In the genomic region with DNA sequence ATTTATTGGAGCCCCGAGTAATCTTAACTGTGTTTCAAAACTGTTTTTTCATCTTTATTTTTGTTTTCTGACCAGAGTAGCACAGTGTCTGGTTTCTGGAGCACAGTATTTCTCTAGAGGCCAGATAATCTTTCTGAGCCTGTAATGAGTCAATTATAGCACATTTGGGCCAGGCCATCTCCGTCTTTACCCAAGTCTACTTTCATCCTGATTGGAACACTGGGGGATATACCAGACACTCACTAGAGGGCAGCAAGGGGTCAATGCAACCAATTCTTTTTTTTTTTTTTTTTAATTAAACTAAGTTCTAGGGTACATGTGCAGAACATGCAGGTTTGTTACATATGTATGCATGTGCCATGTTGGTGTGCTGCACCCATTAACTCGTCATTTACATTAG, we compare ENCODE assay signal across 8 cellular contexts.
A peak's percentile ranks its signal among the peaks of the same experiment; 100 is the strongest.
DNase-seq lines count a peak whose midpoint lies in the region; ATAC-seq and TF ChIP-seq lines count a peak whose summit lies in the region.

No MANE protein-coding gene starts in this region.

- H3K4me1 ChIP-seq in KMS-11 (ENCODE audit: low read depth, poor library complexity, severe bottlenecking), result no peaks in the 10 kb centered on the region

- H3K4me1 Mint-ChIP-seq in neural crest cell (no peaks in the 10 kb centered on the region), T-helper 17 cell (no peaks in the 10 kb centered on the region)

- H3K36me3 ChIP-seq in KMS-11 (ENCODE audit: insufficient read depth), result no peaks in the 10 kb centered on the region

- H2AFZ ChIP-seq in KMS-11 (ENCODE audit: low read depth), result no peak overlapping the region

- H3K9me3 ChIP-seq in T-helper 17 cell (ENCODE audit: control insufficient read depth, low read length, poor library complexity, severe bottlenecking), result no peaks in the 10 kb centered on the region

- no peaks in the 10 kb centered on the region for H3K27me3 ChIP-seq in KMS-11 (ENCODE audit: insufficient read depth, low read depth)

- H3K36me3 Mint-ChIP-seq in neural crest cell (ENCODE audit: low read depth), result no peaks in the 10 kb centered on the region
- no peaks in the 10 kb centered on the region for H3K36me3 Mint-ChIP-seq in T-helper 17 cell (ENCODE audit: low read depth)

- TF ChIP-seq CTCF in GM12874 (IDR thresholded peaks at IDR 0.05; ENCODE audit: insufficient read depth, low read depth, low read length) (peak; percentile 33; the same call in 1 of the 2 replicates), KMS-11 (conservative IDR thresholded peaks at IDR 0.05; ENCODE audit: low read depth, low read length) (peak; percentile 24; the same call in 1 of the 2 replicates), cardiac fibroblast (IDR thresholded peaks at IDR 0.05; ENCODE audit: low read depth, low read length) (peak; percentile 61), neural crest cell (conservative IDR thresholded peaks at IDR 0.05) (peak; percentile 37), coronary artery (IDR thresholded peaks at IDR 0.05) (no peak)

- no peak overlapping the region for H3K9ac ChIP-seq in KMS-11

- H3K27ac ChIP-seq in KMS-11 (no peak overlapping the region), coronary artery (no peak overlapping the region)

- H3K79me2 ChIP-seq in KMS-11 (ENCODE audit: insufficient read depth, low read depth), result no peaks in the 10 kb centered on the region

- H3K27me3 Mint-ChIP-seq in neural crest cell (ENCODE audit: low read depth) (no peaks in the 10 kb centered on the region), T-helper 17 cell (no peaks in the 10 kb centered on the region)

- H3K4me2 ChIP-seq in KMS-11, result no peak overlapping the region

- no peak overlapping the region for H3K27ac Mint-ChIP-seq in neural crest cell (ENCODE audit: unreplicated experiment)
- no peak overlapping the region for H3K27ac Mint-ChIP-seq in T-helper 17 cell

- no peaks in the 10 kb centered on the region for H4K20me1 ChIP-seq in KMS-11 (ENCODE audit: insufficient read depth)

- ATAC-seq in T-helper 17 cell, result no peak
- ATAC-seq in GM21786 (IDR thresholded peaks at IDR 0.05; ENCODE audit: unreplicated experiment), result no peak

- DNase-seq in cardiac fibroblast (ENCODE audit: low read depth in 2 of 2) (peak; percentile 82 to 87), neural crest cell (ENCODE audit: low read depth, low spot score) (no peak), T-helper 17 cell (no peak), coronary artery (ENCODE audit: low spot score) (no peak)
- DNase-seq in activated T-cell treated with anti-CD3 and anti-CD28 coated beads, Interleukin-2, amount 50 U/mL, for 1 hour, result no peak

- H3K4me3 ChIP-seq in KMS-11 (IDR thresholded peaks at IDR 0.05; ENCODE audit: insufficient read depth, low read depth, low read length), result no peak overlapping the region
- no peak overlapping the region for H3K4me3 ChIP-seq in cardiac fibroblast (replicated peaks in 1 of 2; ENCODE audit: low read depth in 2 of 2, low read length in 2 of 2)
- H3K4me3 ChIP-seq in coronary artery, result no peak overlapping the region

- no peaks in the 10 kb centered on the region for H3K9me3 Mint-ChIP-seq in neural crest cell

- H3K4me3 Mint-ChIP-seq in neural crest cell (no peak overlapping the region), T-helper 17 cell (no peak overlapping the region)

Comparison
In these comparisons a context has a peak if more than half of its experiments do, and no peak if none do; other contexts are left out.
1. DNase-seq: peak in cardiac fibroblast (2 of 2); none in neural crest cell (single experiment), T-helper 17 cell (0 of 3), coronary artery (single experiment) and activated T-cell treated with anti-CD3 and anti-CD28 coated beads, Interleukin-2, amount 50 U/mL, for 1 hour (single experiment).